Comparison of ENCODE assay signal across 10 cellular contexts in the genomic region with DNA sequence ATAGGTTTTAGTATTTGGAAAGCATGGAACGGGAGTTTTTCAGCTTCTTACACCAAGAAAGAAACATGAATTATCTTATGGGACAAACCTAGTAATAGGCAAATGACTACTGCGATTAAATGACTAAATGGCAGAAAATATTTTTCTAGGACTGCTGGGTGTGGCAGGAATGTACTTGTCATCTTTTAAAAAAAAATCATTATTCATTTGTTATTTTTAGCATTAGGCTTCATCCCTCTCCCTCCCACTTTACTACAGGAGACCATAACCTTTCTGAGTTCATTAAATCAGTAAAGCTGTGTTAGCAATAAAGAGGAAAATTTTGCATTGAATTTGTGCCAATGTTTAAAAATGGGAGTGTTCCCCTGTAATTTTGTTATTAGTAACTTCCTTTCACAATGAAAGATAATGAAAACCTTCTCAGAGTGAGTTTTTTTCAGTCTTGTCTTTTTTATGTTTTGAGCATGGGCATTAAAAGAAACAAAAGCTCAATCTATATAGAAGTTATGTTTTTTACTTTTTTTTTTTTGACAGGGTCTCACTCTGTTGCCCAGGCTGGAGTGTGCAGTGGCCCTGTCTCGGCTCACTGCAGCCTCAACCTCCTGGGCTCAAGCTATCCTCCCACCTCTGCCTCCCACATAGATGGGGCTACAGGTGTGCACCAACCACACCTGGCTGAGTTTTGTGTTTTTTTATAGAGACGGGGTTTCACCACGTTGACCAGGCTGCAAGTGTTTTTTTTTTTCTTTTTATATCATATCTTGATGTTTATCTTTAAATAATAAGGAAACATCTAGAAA.
DNase-seq lines count a peak whose midpoint lies in the region; ATAC-seq lines count a peak whose summit lies in the region.
"Had no signal": no experiment of that assay in that cellular context is flagged by ENCODE, and none has a peak within 500 bp of the region (broad histone marks: within the 10 kb centered on the region; RNA-seq: fewer than 3 reads in every experiment).

No MANE protein-coding gene starts in this region.

- CTCF ChIA-PET in activated naive CD4-positive, alpha-beta T cell treated with anti-CD3 and anti-CD28 coated beads for 36 hours (lab: Charles Lee) = interaction anchor here (0.7 to 1.2 kb wide), 2 partner anchors 217 to 289 kb away, joined by 3 to 4 read pairs; no protein-coding TSS in a partner anchor

- no peak for DNase-seq in activated naive CD4-positive, alpha-beta T cell treated with anti-CD3 and anti-CD28 coated beads for 36 hours
- no peak for DNase-seq in activated naive CD4-positive, alpha-beta T cell treated with Interleukin-2 at 50 U/mL for 16 hours
- DNase-seq in HS-27A (ENCODE audit: low read depth) = peak; percentile 58
- peak; percentile 64 for DNase-seq in dedifferentiated amniotic fluid mesenchymal stem cell (ENCODE audit: extremely low spot score)
- no peak for DNase-seq in stimulated activated effector memory CD8-positive, alpha-beta T cell treated with anti-CD3 and anti-CD28 coated beads, Interleukin-12 subunit alpha, Interleukin-12 subunit beta, amount 100 ng/mL, for 72 hours (ENCODE audit: low spot score in 2 of 2)
- no peak for DNase-seq in Kasumi-1 (lab: John Stamatoyannopoulos, UW)
- DNase-seq in activated CD4-positive, alpha-beta T cell treated with anti-CD3 and anti-CD28 coated beads, Interleukin-2, amount 50 U/mL, for 1 hour = no peak
- DNase-seq in middle frontal gyrus (ENCODE audit: extremely low spot score, low spot score) = no peak
- DNase-seq: BE2C, NCI-H1417 had no signal

- H3K4me1 Mint-ChIP-seq in activated naive CD4-positive, alpha-beta T cell treated with anti-CD3 and anti-CD28 coated beads for 36 hours (ENCODE audit: low read depth) = peaks cover 61% of the 10 kb centered on the region
- H3K4me1 Mint-ChIP-seq in stimulated activated effector memory CD8-positive, alpha-beta T cell treated with anti-CD3 and anti-CD28 coated beads, Interleukin-12 subunit alpha, Interleukin-12 subunit beta, amount 100 ng/mL, for 72 hours = peaks cover 68% of the 10 kb centered on the region

- H3K27ac Mint-ChIP-seq in activated naive CD4-positive, alpha-beta T cell treated with anti-CD3 and anti-CD28 coated beads for 36 hours = peak overlapping the region; percentile 76
- H3K27ac Mint-ChIP-seq in stimulated activated effector memory CD8-positive, alpha-beta T cell treated with anti-CD3 and anti-CD28 coated beads, Interleukin-12 subunit alpha, Interleukin-12 subunit beta, amount 100 ng/mL, for 72 hours = peak overlapping the region; percentile 60

- no peak overlapping the region for H3K4me3 Mint-ChIP-seq in activated naive CD4-positive, alpha-beta T cell treated with anti-CD3 and anti-CD28 coated beads for 36 hours
- H3K4me3 Mint-ChIP-seq in stimulated activated effector memory CD8-positive, alpha-beta T cell treated with anti-CD3 and anti-CD28 coated beads, Interleukin-12 subunit alpha, Interleukin-12 subunit beta, amount 100 ng/mL, for 72 hours = peak overlapping the region; percentile 9

- intact Hi-C loops in activated naive CD4-positive, alpha-beta T cell treated with anti-CD3 and anti-CD28 coated beads for 36 hours (cut with micrococcal nuclease) = loop anchor here (1.0 to 5.0 kb wide), 4 partner anchors 13 to 551 kb away; no protein-coding TSS in a partner anchor

- peaks cover 4% of the 10 kb centered on the region for H3K9me3 Mint-ChIP-seq in activated naive CD4-positive, alpha-beta T cell treated with anti-CD3 and anti-CD28 coated beads for 36 hours
- peaks cover 6% of the 10 kb centered on the region for H3K9me3 Mint-ChIP-seq in stimulated activated effector memory CD8-positive, alpha-beta T cell treated with anti-CD3 and anti-CD28 coated beads, Interleukin-12 subunit alpha, Interleukin-12 subunit beta, amount 100 ng/mL, for 72 hours

- H3K27me3 Mint-ChIP-seq in activated naive CD4-positive, alpha-beta T cell treated with anti-CD3 and anti-CD28 coated beads for 36 hours (ENCODE audit: low read depth) = peaks cover 2% of the 10 kb centered on the region

- peaks cover 2% of the 10 kb centered on the region for H3K36me3 Mint-ChIP-seq in activated naive CD4-positive, alpha-beta T cell treated with anti-CD3 and anti-CD28 coated beads for 36 hours (ENCODE audit: low read depth)
- peaks cover 20% of the 10 kb centered on the region for H3K36me3 Mint-ChIP-seq in stimulated activated effector memory CD8-positive, alpha-beta T cell treated with anti-CD3 and anti-CD28 coated beads, Interleukin-12 subunit alpha, Interleukin-12 subunit beta, amount 100 ng/mL, for 72 hours

- ATAC-seq in stimulated activated effector memory CD8-positive, alpha-beta T cell treated with anti-CD3 and anti-CD28 coated beads, Interleukin-12 subunit alpha, Interleukin-12 subunit beta, amount 100 ng/mL, for 72 hours = peak; percentile 31

Comparison
In these comparisons a context has a peak if more than half of its experiments do, and no peak if none do; other contexts are left out.
1. DNase-seq: peak in HS-27A (single experiment) and dedifferentiated amniotic fluid mesenchymal stem cell (single experiment); none in activated naive CD4-positive, alpha-beta T cell treated with anti-CD3 and anti-CD28 coated beads for 36 hours (single experiment), activated naive CD4-positive, alpha-beta T cell treated with Interleukin-2 at 50 U/mL for 16 hours (single experiment), stimulated activated effector memory CD8-positive, alpha-beta T cell treated with anti-CD3 and anti-CD28 coated beads, Interleukin-12 subunit alpha, Interleukin-12 subunit beta, amount 100 ng/mL, for 72 hours (0 of 2), Kasumi-1 (0 of 2), activated CD4-positive, alpha-beta T cell treated with anti-CD3 and anti-CD28 coated beads, Interleukin-2, amount 50 U/mL, for 1 hour (single experiment) and middle frontal gyrus (single experiment).